Comparison of ENCODE assay signal across 8 cellular contexts in the genomic region with DNA sequence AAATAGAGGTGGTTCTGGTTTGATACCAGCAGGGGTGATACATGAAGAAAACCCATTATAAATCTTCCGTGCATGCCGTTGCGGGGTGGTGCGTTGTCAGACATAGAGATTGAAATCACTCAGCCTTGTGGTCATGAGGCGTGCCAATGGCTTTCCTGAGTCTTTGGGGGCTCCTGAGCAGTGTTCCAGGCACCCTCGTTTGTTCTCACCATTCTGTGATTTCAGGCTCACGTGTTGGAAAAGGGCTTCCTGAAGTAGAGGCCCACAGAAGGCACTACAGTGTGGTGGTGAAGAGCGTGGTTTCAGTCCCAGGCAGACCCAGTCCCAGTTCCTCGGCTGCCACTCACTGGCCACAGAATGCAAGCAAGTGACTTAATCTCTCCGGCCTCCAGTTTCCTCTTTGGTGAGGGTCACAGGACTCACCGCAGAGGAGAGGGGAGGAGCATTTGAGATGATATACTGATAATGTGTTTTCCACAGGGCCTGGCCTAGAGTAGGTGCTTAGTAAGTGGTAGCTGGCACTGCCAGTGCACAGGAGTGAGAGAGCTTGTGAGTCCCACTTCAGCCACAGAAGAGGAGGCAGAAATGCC. TPM values are rescaled to one million over a fixed set of nuclear protein-coding genes. Genes with fewer than 3 reads are reported as not detected.
DNase-seq lines count a peak whose midpoint lies in the region; ATAC-seq and TF ChIP-seq lines count a peak whose summit lies in the region.

No MANE protein-coding gene starts in this region.

- H3K4me3 ChIP-seq in Caco-2 (ENCODE audit: low read depth, low read length) = no peak overlapping the region

- H3K36me3 ChIP-seq in Caco-2 (ENCODE audit: control insufficient read depth, insufficient read depth, low read length) = no peaks in the 10 kb centered on the region

- no peaks in the 10 kb centered on the region for H3K4me1 Mint-ChIP-seq in Caco-2 (ENCODE audit: low read depth, unreplicated experiment)

- no peaks in the 10 kb centered on the region for H3K9me3 ChIP-seq in Caco-2

- no peaks in the 10 kb centered on the region for H3K4me1 ChIP-seq in Caco-2

- DNase-seq in NOMO-1 treated with DMSO at 0.1 percent for 48 hours (lab: John Stamatoyannopoulos, UW; ENCODE audit: unreplicated experiment) (peak; percentile 95), Right ventricle myocardium inferior (ENCODE audit: missing footprints) (peak; percentile 85), iPS-NIHi11 (ENCODE audit: low spot score) (no peak), Caco-2 (no peak)
- peak; percentile 60 for DNase-seq in activated T-cell treated with anti-CD3 and anti-CD28 coated beads, Interleukin-2, amount 50 U/mL, for 1 hour
- DNase-seq in stimulated activated CD4-positive, alpha-beta T cell treated with anti-CD3 and anti-CD28 coated beads, Interleukin-15, amount 100 ng/mL, for 24 hours = peak; percentile 79

- H3K27ac Mint-ChIP-seq in Caco-2 (ENCODE audit: unreplicated experiment) = no peak overlapping the region

- intact Hi-C loops in Right ventricle myocardium inferior (cut with DNase I) (loop anchor here (10.0 kb wide), 1 partner anchor 288 kb away; a partner anchor contains a TSS), Caco-2 (cut with micrococcal nuclease; ENCODE audit: unreplicated experiment) (loop anchor here (1.0 to 10.0 kb wide), 2 partner anchors 62 to 288 kb away; a partner anchor contains a TSS)

- peak; percentile 84 for ATAC-seq in GM18858 (IDR thresholded peaks at IDR 0.05; ENCODE audit: unreplicated experiment)
- ATAC-seq in HG02884 (IDR thresholded peaks at IDR 0.05; ENCODE audit: unreplicated experiment) = peak; percentile 90
- ATAC-seq in Right ventricle myocardium inferior = peak; percentile 64

- H3K9me3 Mint-ChIP-seq in Caco-2 (ENCODE audit: unreplicated experiment) = no peaks in the 10 kb centered on the region

- POLR2A ChIA-PET in Caco-2 (lab: Charles Lee) = no interaction called here

- no peaks in the 10 kb centered on the region for H3K27me3 ChIP-seq in Caco-2 (replicated peaks; ENCODE audit: control insufficient read depth, insufficient read depth, low read length)

- H3K4me3 Mint-ChIP-seq in Caco-2 (ENCODE audit: unreplicated experiment) = no peak overlapping the region

- TF ChIP-seq CTCF in Caco-2 (IDR thresholded peaks at IDR 0.05; ENCODE audit: insufficient read depth in 1 of 2, low read depth in 1 of 2, low read length in 1 of 2, severe bottlenecking in 1 of 2, unreplicated experiment in 1 of 2) = peak in 1 of 2 experiments; percentile 31

- H3K27me3 Mint-ChIP-seq in Caco-2 (ENCODE audit: insufficient read depth, unreplicated experiment) = no peaks in the 10 kb centered on the region

- CTCF ChIA-PET in Caco-2 (lab: Charles Lee) = interaction anchor here (2.0 kb wide), 1 partner anchor 62 kb away, joined by 12 read pairs; no protein-coding TSS in a partner anchor

- H3K36me3 Mint-ChIP-seq in Caco-2 (ENCODE audit: insufficient read depth, unreplicated experiment) = no peaks in the 10 kb centered on the region

- no TSS peak for BruUV-seq in Caco-2 (replicated peaks; lab: Mats Ljungman, UMichigan)

RNA-seq across cellular contexts. Expression of a gene that starts 20.5 kb away (rescaled TPM):
- total RNA-seq in Right ventricle myocardium inferior = 111 TPM
- 17.9 and 26.4 TPM in 2 replicates for total RNA-seq in Caco-2 (2022)

Comparison
In these comparisons a context has a peak if more than half of its experiments do, and no peak if none do; other contexts are left out.
1. DNase-seq: peak in NOMO-1 treated with DMSO at 0.1 percent for 48 hours (single experiment), activated T-cell treated with anti-CD3 and anti-CD28 coated beads, Interleukin-2, amount 50 U/mL, for 1 hour (single experiment), Right ventricle myocardium inferior (single experiment) and stimulated activated CD4-positive, alpha-beta T cell treated with anti-CD3 and anti-CD28 coated beads, Interleukin-15, amount 100 ng/mL, for 24 hours (single experiment); none in iPS-NIHi11 (single experiment) and Caco-2 (0 of 2).
2. Peak in every context shown above with its lines, with median percentiles within 50 percentile points of each other: ATAC-seq.